In the genomic region with DNA sequence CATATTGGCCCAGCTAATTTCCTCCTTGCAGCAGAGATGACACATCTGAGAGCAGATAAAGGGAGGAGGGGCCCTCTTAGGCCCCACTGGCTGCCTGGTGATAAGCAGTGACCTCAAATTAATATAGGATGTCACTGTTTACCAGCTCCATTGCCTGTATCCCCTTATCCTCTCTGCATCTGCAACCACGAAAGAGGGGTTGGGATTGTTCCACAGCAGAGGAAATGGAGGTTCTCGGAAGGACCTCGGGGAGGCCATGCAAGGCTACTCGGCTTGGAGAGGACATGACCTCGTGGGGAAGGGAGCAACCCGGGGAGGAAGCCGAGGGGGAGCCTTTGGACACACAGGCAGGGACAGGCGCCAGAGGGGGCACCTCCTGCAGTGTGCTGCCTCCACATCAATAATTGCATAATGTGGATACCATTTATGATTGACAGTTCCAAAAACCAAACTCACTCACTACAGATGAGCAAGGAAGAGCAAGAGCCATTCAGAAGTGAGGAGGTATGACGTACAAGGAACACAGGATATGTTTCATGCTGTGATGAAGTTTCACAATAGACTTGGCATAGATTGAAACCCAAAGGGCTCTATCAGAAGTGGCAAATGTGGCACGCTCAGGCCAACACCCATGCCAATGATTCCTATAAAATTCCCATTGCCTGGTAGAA, we compare ENCODE assay signal across 17 cellular contexts. TPM values are rescaled to one million over a fixed set of nuclear protein-coding genes. Genes with fewer than 3 reads are reported as not detected.
DNase-seq lines count a peak whose midpoint lies in the region; ATAC-seq and TF ChIP-seq lines count a peak whose summit lies in the region.
"Had no signal": no experiment of that assay in that cellular context is flagged by ENCODE, and none has a peak within 500 bp of the region (broad histone marks: within the 10 kb centered on the region; RNA-seq: fewer than 3 reads in every experiment).

No MANE protein-coding gene starts in this region.

- H3K27ac Mint-ChIP-seq in activated CD4-positive, alpha-beta T cell treated with anti-CD3 and anti-CD28 coated beads for 36 hours, result no peak overlapping the region
- H3K27ac Mint-ChIP-seq: dendritic cell treated with granulocyte-macrophage colony-stimulating factor and Interleukin-4, amounts not matched to agents 40 ng/mL and 50 ng/mL, for 4 days; H9 had no signal

- WGBS in spleen, 5 donors, result 39 to 53% (median 49%) methylated on average over 10 of the region's 10 CpGs

- intact Hi-C loops in activated CD4-positive, alpha-beta T cell treated with anti-CD3 and anti-CD28 coated beads for 36 hours (cut with DNase I, micrococcal nuclease), result no loop called here
- intact Hi-C loops in spleen (cut with DNase I; ENCODE audit: low total_unique reads), result no loop called here

- no peak overlapping the region for H3K4me3 Mint-ChIP-seq in activated CD4-positive, alpha-beta T cell treated with anti-CD3 and anti-CD28 coated beads for 36 hours
- H3K4me3 Mint-ChIP-seq: dendritic cell treated with granulocyte-macrophage colony-stimulating factor and Interleukin-4, amounts not matched to agents 40 ng/mL and 50 ng/mL, for 4 days; H9 had no signal

- H3K36me3 ChIP-seq in spleen, result no peaks in the 10 kb centered on the region

- H3K4me1 ChIP-seq in spleen (peaks cover 0 to 11% (median 0%) of the 10 kb centered on the region in 6 donors), foreskin keratinocyte (no peaks in the 10 kb centered on the region)

- H3K27me3 ChIP-seq in spleen (replicated peaks in 1 of 7) (peaks cover 0 to 4% (median 0%) of the 10 kb centered on the region in 7 donors), foreskin keratinocyte (no peaks in the 10 kb centered on the region)

- TF ChIP-seq POLR2A in spleen (IDR thresholded peaks at IDR 0.05), result no peak

- no peak for DNase-seq in activated CD4-positive, alpha-beta T cell treated with anti-CD3 and anti-CD28 coated beads for 36 hours
- no peak for DNase-seq in activated CD4-positive, alpha-beta T cell treated with anti-CD3 and anti-CD28 coated beads for 1 hour
- DNase-seq in RPMI7951 (ENCODE audit: low read depth), result peak; percentile 55
- peak; percentile 61 for DNase-seq in epithelial cell of prostate (ENCODE audit: low read depth, low spot score)
- peak; percentile 62 for DNase-seq in spleen
- DNase-seq in foreskin keratinocyte, result no peak
- DNase-seq in NCI-H1694 (lab: John Stamatoyannopoulos, UW), result no peak
- DNase-seq: activated CD4-positive, alpha-beta T cell treated with anti-CD3 and anti-CD28 coated beads for 48 hours; activated T-cell treated with anti-CD3 and anti-CD28 coated beads, Interleukin-2, amount 50 U/mL, for 1 hour; amniotic stem cell; H9; midbrain; NCI-H2107; substantia nigra; T-helper 1 cell had no signal

- H3K4me3 ChIP-seq in spleen, result no peak overlapping the region

- H3K27me3 Mint-ChIP-seq in activated CD4-positive, alpha-beta T cell treated with anti-CD3 and anti-CD28 coated beads for 36 hours, result peaks cover 7% of the 10 kb centered on the region
- H3K27me3 Mint-ChIP-seq: dendritic cell treated with granulocyte-macrophage colony-stimulating factor and Interleukin-4, amounts not matched to agents 40 ng/mL and 50 ng/mL, for 4 days had no signal

- TF ChIP-seq CTCF in spleen (IDR thresholded peaks at IDR 0.05 in 8 of 11, conservative IDR thresholded peaks at IDR 0.05 in 3 of 11) (no peak), foreskin keratinocyte (conservative IDR thresholded peaks at IDR 0.05) (no peak)

- H3K36me3 Mint-ChIP-seq in activated CD4-positive, alpha-beta T cell treated with anti-CD3 and anti-CD28 coated beads for 36 hours (ENCODE audit: low read depth), result no peaks in the 10 kb centered on the region

- POLR2A ChIA-PET in activated CD4-positive, alpha-beta T cell treated with anti-CD3 and anti-CD28 coated beads for 36 hours (lab: Charles Lee), result interaction anchor here (0.6 kb wide), 1 partner anchor 604 kb away, joined by 3 read pairs; no protein-coding TSS in a partner anchor

- no peaks in the 10 kb centered on the region for H3K9me3 ChIP-seq in spleen

- ATAC-seq in activated CD4-positive, alpha-beta T cell treated with anti-CD3 and anti-CD28 coated beads for 36 hours, result peak; percentile 19
- ATAC-seq in foreskin keratinocyte (no peak), GM21528 (IDR thresholded peaks at IDR 0.05; ENCODE audit: low FRiP score, unreplicated experiment) (no peak)

- peak overlapping the region; percentile 83 for H3K27ac ChIP-seq in epithelial cell of prostate
- H3K27ac ChIP-seq in spleen, result no peak overlapping the region
- H3K27ac ChIP-seq in foreskin keratinocyte, result no peak overlapping the region

- CTCF ChIA-PET in activated CD4-positive, alpha-beta T cell treated with anti-CD3 and anti-CD28 coated beads for 36 hours (lab: Charles Lee), result interaction anchor here (0.6 kb wide), 1 partner anchor 418 kb away, joined by 3 read pairs; no protein-coding TSS in a partner anchor

- no peaks in the 10 kb centered on the region for H3K4me1 Mint-ChIP-seq in activated CD4-positive, alpha-beta T cell treated with anti-CD3 and anti-CD28 coated beads for 36 hours

- no peaks in the 10 kb centered on the region for H3K9me3 Mint-ChIP-seq in activated CD4-positive, alpha-beta T cell treated with anti-CD3 and anti-CD28 coated beads for 36 hours (ENCODE audit: low read depth)
- H3K9me3 Mint-ChIP-seq: dendritic cell treated with granulocyte-macrophage colony-stimulating factor and Interleukin-4, amounts not matched to agents 40 ng/mL and 50 ng/mL, for 4 days; H9 had no signal

RNA-seq across cellular contexts. Expression of a gene that starts 43.9 kb away (rescaled TPM):
- total RNA-seq in activated CD4-positive, alpha-beta T cell treated with anti-CD3 and anti-CD28 coated beads for 36 hours, result 1 to 10 TPM; 3.5 to 7.1 TPM
- 28.5 and 40.3 TPM in 2 replicates for total RNA-seq in RPMI7951 (2014; rRNA removed; shearing (Covaris generic))
- total RNA-seq in spleen, result 10 to 100 TPM in 2 of 7 donors, 1 to 10 TPM in 5; 5.2 to 12.9 (median 8.3) TPM
- polyA plus RNA-seq in spleen, result 1 to 10 TPM; 4.2 to 4.9 (median 4.6) TPM
- total RNA-seq in foreskin keratinocyte, result 4.8 and 8.3 TPM in 2 replicates
- 5.4 and 7.7 TPM in 2 replicates for polyA plus RNA-seq in foreskin keratinocyte

RNA-seq across cellular contexts. Expression of a gene that starts 56.6 kb away (rescaled TPM):
- total RNA-seq in activated CD4-positive, alpha-beta T cell treated with anti-CD3 and anti-CD28 coated beads for 36 hours, result not detected
- total RNA-seq in RPMI7951 (2014; rRNA removed; shearing (Covaris generic)), result 3.0 and 3.4 TPM in 2 replicates
- total RNA-seq in spleen (1 to 10 TPM in 6 of 7 donors, under 1 TPM in 1; 0.68 to 8.7 (median 2.2) TPM), foreskin keratinocyte (0.14 TPM in 1 of 2 replicates, not detected in the other)
- polyA plus RNA-seq in spleen (1 to 10 TPM in 1 of 3 donors, under 1 TPM in 2; 0.26 to 1.2 (median 0.97) TPM), foreskin keratinocyte (0.10 TPM in 1 of 2 replicates, not detected in the other)

Comparison
In these comparisons a context has a peak if more than half of its experiments do, and no peak if none do; other contexts are left out.
1. DNase-seq: peak in RPMI7951 (single experiment), epithelial cell of prostate (single experiment) and spleen (single experiment); none in activated CD4-positive, alpha-beta T cell treated with anti-CD3 and anti-CD28 coated beads for 36 hours (single experiment), activated CD4-positive, alpha-beta T cell treated with anti-CD3 and anti-CD28 coated beads for 1 hour (single experiment), foreskin keratinocyte (0 of 2) and NCI-H1694 (single experiment).